ENCODE assay signal across 1 cellular context in genomic region chr2:47187124-47187523, GRCh38.
TF ChIP-seq lines count a peak whose summit lies in the region.

No MANE protein-coding gene starts in this region.

TF ChIP-seq in SK-N-SH, 30 proteins besides CTCF, POLR2A, EP300 and RAD21 (continued from another document):
- TF ChIP-seq REST (IDR thresholded peaks at IDR 0.05; ENCODE audit: low read depth, low read length) = no peak
- TF ChIP-seq NRF1 (IDR thresholded peaks at IDR 0.05; ENCODE audit: low read depth, low read length) = no peak
- no peak for TF ChIP-seq GABPA (IDR thresholded peaks at IDR 0.05; ENCODE audit: low read depth)
- no peak for TF ChIP-seq SMC3 (IDR thresholded peaks at IDR 0.05; ENCODE audit: low read depth, low read length)
- TF ChIP-seq RXRA (IDR thresholded peaks at IDR 0.05; ENCODE audit: borderline replicate concordance, low read depth) = no peak
- TF ChIP-seq ELF1 (IDR thresholded peaks at IDR 0.05) = no peak
- TF ChIP-seq RCOR1 (IDR thresholded peaks at IDR 0.05; ENCODE audit: low read length) = no peak
- TF ChIP-seq FOXJ3 (CRISPR knock-in tag; IDR thresholded peaks at IDR 0.05) = no peak
- TF ChIP-seq ZBTB33 (IDR thresholded peaks at IDR 0.05; ENCODE audit: borderline replicate concordance, low read depth) = no peak
- TF ChIP-seq RFX5 (IDR thresholded peaks at IDR 0.05; ENCODE audit: low read length) = no peak
- no peak for TF ChIP-seq PBX3 (IDR thresholded peaks at IDR 0.05)
- no peak for TF ChIP-seq MEF2A (IDR thresholded peaks at IDR 0.05; ENCODE audit: borderline replicate concordance, low read depth)
- no peak for TF ChIP-seq USF2 (IDR thresholded peaks at IDR 0.05; ENCODE audit: borderline replicate concordance, low read depth, low read length)
- TF ChIP-seq JUND (IDR thresholded peaks at IDR 0.05) = no peak
- TF ChIP-seq FOXM1 (IDR thresholded peaks at IDR 0.05; ENCODE audit: low read depth) = no peak
- TF ChIP-seq SIN3A (IDR thresholded peaks at IDR 0.05; ENCODE audit: borderline replicate concordance, low read depth, low read length) = no peak
- no peak for TF ChIP-seq TAF1 (IDR thresholded peaks at IDR 0.05; ENCODE audit: borderline replicate concordance, low read depth, low read length)
